ENCODE assay signal across 15 cellular contexts in genomic region chr12:75852143-75852542, GRCh38.
DNase-seq lines count a peak whose midpoint lies in the region; ATAC-seq, FAIRE-seq and TF ChIP-seq lines count a peak whose summit lies in the region.
"Had no signal": no experiment of that assay in that cellular context is flagged by ENCODE, and none has a peak within 500 bp of the region (broad histone marks: within the 10 kb centered on the region; RNA-seq: fewer than 3 reads in every experiment).

No MANE protein-coding gene starts in this region.

- dilution Hi-C loops in endothelial cell of umbilical vein (cut with MboI; ENCODE audit: extremely low pct_ligation_motif_present, low sequenced_read_pairs) = no loop called here

- no peak for FAIRE-seq in endothelial cell of umbilical vein (lab: Jason Lieb, UNC)

- H3K9me1 ChIP-seq in endothelial cell of umbilical vein (replicated peaks; ENCODE audit: control insufficient read depth, extremely low read depth, insufficient read depth, low read length) = no peaks in the 10 kb centered on the region

- H3K4me2 ChIP-seq in endothelial cell of umbilical vein (ENCODE audit: insufficient read depth, low read length) = no peak overlapping the region

- no peaks in the 10 kb centered on the region for H3K79me2 ChIP-seq in endothelial cell of umbilical vein (ENCODE audit: control insufficient read depth, insufficient read depth, low read length)

- peak; percentile 33 for DNase-seq in NCI-H2196 (lab: John Stamatoyannopoulos, UW; ENCODE audit: unreplicated experiment)
- DNase-seq in NCI-H2196 treated with DMSO at 0.1 percent for 48 hours (lab: John Stamatoyannopoulos, UW; ENCODE audit: unreplicated experiment) = no peak
- DNase-seq in NCI-H2227 treated with DMSO at 0.1 percent for 48 hours (lab: John Stamatoyannopoulos, UW) = peak; percentile 68
- DNase-seq in endothelial cell of umbilical vein (ENCODE audit: low read depth, low spot score) = no peak
- peak; percentile 54 for DNase-seq in stromal cell of bone marrow (ENCODE audit: low read depth)
- DNase-seq in upper lobe of right lung = no peak
- no peak for DNase-seq in LoVo (ENCODE audit: low spot score)
- no peak for DNase-seq in activated CD4-positive, alpha-beta T cell treated with anti-CD3 and anti-CD28 coated beads, Interleukin-2, amount 50 U/mL, for 4 hours
- DNase-seq: activated CD4-positive, CD25-positive, alpha-beta regulatory T cell treated with anti-CD3 and anti-CD28 coated beads, Interleukin-2, amount 50 U/mL, for 72 hours; activated T-cell treated with anti-CD3 and anti-CD28 coated beads, Interleukin-2, amount 50 U/mL, for 24 hours; dermis blood vessel endothelial cell; GOT3; islet precursor cell; stimulated activated CD4-positive, alpha-beta T cell treated with anti-CD3 and anti-CD28 coated beads, Interleukin-2, amount 100 ng/mL, for 48 hours; uterus had no signal

- H3K4me3 ChIP-seq in endothelial cell of umbilical vein (replicated peaks in 1 of 3; ENCODE audit: insufficient read depth in 1 of 3, low read depth in 1 of 3, low read length in 3 of 3) = no peak overlapping the region
- H3K4me3 ChIP-seq in upper lobe of right lung = no peak overlapping the region
- H3K4me3 ChIP-seq: uterus had no signal

- H3K9me3 ChIP-seq in endothelial cell of umbilical vein (replicated peaks; ENCODE audit: control insufficient read depth, insufficient read depth, low read length) (no peaks in the 10 kb centered on the region), upper lobe of right lung (no peaks in the 10 kb centered on the region)
- H3K9me3 ChIP-seq: uterus had no signal

- H3K27me3 ChIP-seq in endothelial cell of umbilical vein (ENCODE audit: control insufficient read depth in 2 of 2, insufficient read depth in 2 of 2, low read length in 2 of 2) (no peaks in the 10 kb centered on the region), upper lobe of right lung (no peaks in the 10 kb centered on the region)
- H3K27me3 ChIP-seq: uterus had no signal

- POLR2A ChIA-PET in endothelial cell of umbilical vein (lab: Charles Lee) = no interaction called here

- TF ChIP-seq POLR2A in endothelial cell of umbilical vein (IDR thresholded peaks at IDR 0.05; ENCODE audit: low read depth, low read length) = no peak

- H4K20me1 ChIP-seq in endothelial cell of umbilical vein (replicated peaks; ENCODE audit: control insufficient read depth, extremely low read depth, insufficient read depth, low read length) = no peaks in the 10 kb centered on the region

- CTCF ChIA-PET in endothelial cell of umbilical vein (lab: Charles Lee) = interaction anchor here (0.8 to 1.0 kb wide), 4 partner anchors 8 to 24 kb away, joined by 3 to 4 read pairs (median 3); no protein-coding TSS in a partner anchor

- H2AFZ ChIP-seq in endothelial cell of umbilical vein (ENCODE audit: low read depth, low read length) = no peak overlapping the region

- no TSS peak for BruUV-seq in endothelial cell of umbilical vein (replicated peaks; lab: Mats Ljungman, UMichigan)

- H3K36me3 ChIP-seq in endothelial cell of umbilical vein (ENCODE audit: control insufficient read depth in 2 of 2, extremely low read depth in 1 of 2, insufficient read depth in 2 of 2, low read length in 2 of 2) (peaks cover 0 to under 1% of the 10 kb centered on the region in 2 experiments), upper lobe of right lung (no peaks in the 10 kb centered on the region)
- H3K36me3 ChIP-seq: uterus had no signal

- no peak for ATAC-seq in upper lobe of right lung

- no peak for TF ChIP-seq CTCF in endothelial cell of umbilical vein (IDR thresholded peaks at IDR 0.05; ENCODE audit: extremely low read depth in 1 of 2, insufficient read depth in 1 of 2, low read depth in 1 of 2, low read length in 2 of 2)
- TF ChIP-seq CTCF in upper lobe of right lung (IDR thresholded peaks at IDR 0.05) = no peak

- no peak overlapping the region for H3K27ac ChIP-seq in endothelial cell of umbilical vein (ENCODE audit: insufficient read depth, low read depth, low read length)
- H3K27ac ChIP-seq in upper lobe of right lung = no peak overlapping the region
- H3K27ac ChIP-seq: uterus had no signal

- H3K4me1 ChIP-seq in endothelial cell of umbilical vein (ENCODE audit: control insufficient read depth, extremely low read depth, insufficient read depth, low read length) (peaks cover 14% of the 10 kb centered on the region), upper lobe of right lung (peaks cover 11% of the 10 kb centered on the region)
- H3K4me1 ChIP-seq: uterus had no signal

- H3K9ac ChIP-seq in endothelial cell of umbilical vein (replicated peaks; ENCODE audit: extremely low read depth, insufficient read depth, low read length) = no peak overlapping the region

- intact Hi-C loops in endothelial cell of umbilical vein (cut with micrococcal nuclease) = no loop called here
- intact Hi-C loops in upper lobe of right lung (cut with DNase I) = no loop called here

TF ChIP-seq in endothelial cell of umbilical vein, 7 proteins besides CTCF, POLR2A, EP300 and RAD21:
- TF ChIP-seq JUN (IDR thresholded peaks at IDR 0.05; ENCODE audit: borderline replicate concordance, insufficient read depth, insufficient read length, low read depth) (no peak), FOS (IDR thresholded peaks at IDR 0.05; ENCODE audit: borderline replicate concordance, insufficient read depth, low read length) (peak; percentile 30)
TF ChIP-seq in endothelial cell of umbilical vein: peak in this region for 1.

Comparison
In these comparisons a context has a peak if more than half of its experiments do, and no peak if none do; other contexts are left out.
1. DNase-seq: peak in NCI-H2196 (single experiment), NCI-H2227 treated with DMSO at 0.1 percent for 48 hours (single experiment) and stromal cell of bone marrow (single experiment); none in NCI-H2196 treated with DMSO at 0.1 percent for 48 hours (single experiment), endothelial cell of umbilical vein (single experiment), upper lobe of right lung (single experiment), LoVo (single experiment) and activated CD4-positive, alpha-beta T cell treated with anti-CD3 and anti-CD28 coated beads, Interleukin-2, amount 50 U/mL, for 4 hours (0 of 2).